Comparison of ENCODE assay signal across 19 cellular contexts in the genomic region with DNA sequence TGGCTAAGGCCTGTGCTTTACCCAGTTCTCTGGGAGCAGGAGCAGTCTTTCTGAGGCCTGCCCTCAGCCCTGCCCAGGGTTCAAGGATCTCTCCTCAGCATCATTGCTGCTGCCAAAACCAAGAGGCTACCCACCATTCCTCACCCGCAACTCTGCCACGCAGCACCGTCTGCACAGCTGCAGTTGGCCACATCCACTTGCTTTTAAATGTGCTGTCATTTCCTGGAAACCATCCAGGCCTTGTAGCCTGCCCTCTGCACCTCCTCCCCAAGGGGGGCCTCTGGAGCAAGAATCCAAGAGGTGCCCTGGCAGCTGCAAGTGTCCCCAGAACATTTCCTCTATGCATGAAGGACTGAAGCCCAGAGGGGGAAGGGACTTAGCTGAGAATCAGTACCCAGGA. TPM values are rescaled to one million over a fixed set of nuclear protein-coding genes. Genes with fewer than 3 reads are reported as not detected.
A peak's percentile ranks its signal among the peaks of the same experiment; 100 is the strongest.
DNase-seq lines count a peak whose midpoint lies in the region; ATAC-seq and TF ChIP-seq lines count a peak whose summit lies in the region.
"Had no signal": no experiment of that assay in that cellular context is flagged by ENCODE, and none has a peak within 500 bp of the region (broad histone marks: within the 10 kb centered on the region; RNA-seq: fewer than 3 reads in every experiment).

No MANE protein-coding gene starts in this region.

- H3K4me3 Mint-ChIP-seq in CD8-positive, alpha-beta T cell = no peak overlapping the region
- H3K4me3 Mint-ChIP-seq: activated CD4-positive, alpha-beta memory T cell treated with anti-CD3 and anti-CD28 coated beads for 36 hours had no signal

- peaks cover 13% of the 10 kb centered on the region for H3K27me3 Mint-ChIP-seq in CD8-positive, alpha-beta T cell (ENCODE audit: low read depth)

- intact Hi-C loops in mammary epithelial cell (cut with micrococcal nuclease) = no loop called here
- intact Hi-C loops in breast epithelium (cut with DNase I; ENCODE audit: low total_unique reads) = no loop called here
- intact Hi-C loops in IMR-90 (cut with micrococcal nuclease) = no loop called here
- intact Hi-C loops in upper lobe of right lung (cut with DNase I) = no loop called here
- intact Hi-C loops in CD8-positive, alpha-beta T cell (cut with DNase I, micrococcal nuclease) = no loop called here

- POLR2A ChIA-PET in IMR-90 (lab: Charles Lee; ENCODE audit: unreplicated experiment) = no interaction called here
- POLR2A ChIA-PET in CD8-positive, alpha-beta T cell (lab: Charles Lee) = no interaction called here

- no peak overlapping the region for H3K14ac ChIP-seq in IMR-90 (replicated peaks; ENCODE audit: low read depth, low read length)

- ATAC-seq in IMR-90 (ENCODE audit: low read depth) = peak; percentile 48
- no peak for ATAC-seq in upper lobe of right lung
- ATAC-seq in CD8-positive, alpha-beta T cell = no peak
- no peak for ATAC-seq in GM21528 (IDR thresholded peaks at IDR 0.05; ENCODE audit: low FRiP score, unreplicated experiment)
- ATAC-seq: left colon had no signal

- no peaks in the 10 kb centered on the region for H3K79me1 ChIP-seq in IMR-90 (ENCODE audit: low read depth in 1 of 2, low read length in 2 of 2)

- TF ChIP-seq RAD21 in IMR-90 (IDR thresholded peaks at IDR 0.05; ENCODE audit: low read length) = no peak

- H3K9ac ChIP-seq in mammary epithelial cell (ENCODE audit: insufficient read depth, low read length) = no peak overlapping the region
- H3K9ac ChIP-seq in IMR-90 (ENCODE audit: low read depth, low read length) = no peak overlapping the region

- dilution Hi-C loops in mammary epithelial cell (cut with HindIII; ENCODE audit: low sequenced_read_pairs) (no loop called here), IMR-90 (cut with HindIII; ENCODE audit: low sequenced_read_pairs, unreplicated experiment) (no loop called here)

- CTCF ChIA-PET in mammary epithelial cell (lab: Charles Lee; ENCODE audit: low non-redundant PET) (no interaction called here), IMR-90 (lab: Yijun Ruan, JAX) (no interaction called here)
- CTCF ChIA-PET in CD8-positive, alpha-beta T cell (lab: Charles Lee) = interaction anchor here (1.3 kb wide), 1 partner anchor 245 kb away, joined by 3 read pairs; no protein-coding TSS in a partner anchor

- H3K4me2 ChIP-seq in mammary epithelial cell (ENCODE audit: insufficient read depth, low read depth, low read length) (peak overlapping the region; percentile 55), IMR-90 (ENCODE audit: low read depth, low read length) (no peak overlapping the region)

- no peak overlapping the region for H4K8ac ChIP-seq in IMR-90 (ENCODE audit: low read depth in 2 of 2, low read length in 2 of 2)

- peak overlapping the region; percentile 43 for H2AK9ac ChIP-seq in IMR-90 (replicated peaks; ENCODE audit: low read depth, low read length, poor library complexity)

- H3K4me3 ChIP-seq in mammary epithelial cell (replicated peaks in 1 of 3; ENCODE audit: insufficient read depth in 1 of 3, low read depth in 2 of 3, low read length in 3 of 3) = no peak overlapping the region
- H3K4me3 ChIP-seq in breast epithelium = no peak overlapping the region
- H3K4me3 ChIP-seq in IMR-90 (ENCODE audit: insufficient read depth, low read depth, low read length) = no peak overlapping the region
- no peak overlapping the region for H3K4me3 ChIP-seq in upper lobe of right lung
- H3K4me3 ChIP-seq in CD8-positive, alpha-beta T cell (ENCODE audit: low read depth, low read length) = no peak overlapping the region
- H3K4me3 ChIP-seq: thyroid gland had no signal

- TF ChIP-seq CTCF in mammary epithelial cell (conservative IDR thresholded peaks at IDR 0.05 in 1 of 2, IDR thresholded peaks at IDR 0.05 in 1 of 2; ENCODE audit: extremely low read depth in 1 of 2, insufficient read depth in 1 of 2, low read depth in 1 of 2, low read length in 2 of 2) = no peak
- no peak for TF ChIP-seq CTCF in breast epithelium (IDR thresholded peaks at IDR 0.05)
- TF ChIP-seq CTCF in IMR-90 (conservative IDR thresholded peaks at IDR 0.05; ENCODE audit: low read depth, low read length) = no peak
- no peak for TF ChIP-seq CTCF in upper lobe of right lung (IDR thresholded peaks at IDR 0.05)
- TF ChIP-seq CTCF in CD8-positive, alpha-beta T cell (IDR thresholded peaks at IDR 0.05) = no peak

- no peak overlapping the region for H2BK5ac ChIP-seq in IMR-90 (ENCODE audit: low read depth, low read length, poor library complexity, severe bottlenecking)

- H3K36me3 ChIP-seq in mammary epithelial cell (ENCODE audit: insufficient read depth, low read length) (no peaks in the 10 kb centered on the region), breast epithelium (no peaks in the 10 kb centered on the region), IMR-90 (ENCODE audit: control insufficient read depth, insufficient read depth, low read length) (no peaks in the 10 kb centered on the region), upper lobe of right lung (no peaks in the 10 kb centered on the region)
- H3K36me3 ChIP-seq in CD8-positive, alpha-beta T cell (ENCODE audit: insufficient read depth, low read length) = no peaks in the 10 kb centered on the region
- H3K36me3 ChIP-seq: thyroid gland had no signal

- no peak overlapping the region for H3K18ac ChIP-seq in IMR-90 (ENCODE audit: low read depth, low read length)

- H3K4ac ChIP-seq in IMR-90 (ENCODE audit: low read depth, low read length) = no peak overlapping the region

- H2BK15ac ChIP-seq in IMR-90 (ENCODE audit: low read depth, low read length) = no peak overlapping the region

- H3K79me2 ChIP-seq in mammary epithelial cell (ENCODE audit: insufficient read depth, low read length) = no peaks in the 10 kb centered on the region

- peaks cover 7% of the 10 kb centered on the region; the same call in 1 of the 2 replicates for H3K9me1 ChIP-seq in IMR-90 (ENCODE audit: insufficient read depth, low read length)

- no peak overlapping the region for H3K27ac Mint-ChIP-seq in CD8-positive, alpha-beta T cell
- H3K27ac Mint-ChIP-seq: activated CD4-positive, alpha-beta memory T cell treated with anti-CD3 and anti-CD28 coated beads for 36 hours had no signal

- H3K23ac ChIP-seq in IMR-90 (ENCODE audit: low read depth, low read length) = no peak overlapping the region

- 24% methylated on average over 3 of the region's 3 CpGs for WGBS in mammary epithelial cell (ENCODE audit: low coverage, missing lambda C conversion rate)
- no CpG with 5 or more reads among the region's 3 CpGs for WGBS in IMR-90 (ENCODE audit: extremely low coverage in 2 of 2, insufficient read length in 1 of 2), 2 experiments

- H4K20me1 ChIP-seq in mammary epithelial cell (ENCODE audit: insufficient read depth, low read length) = no peaks in the 10 kb centered on the region
- 0 out of 2 replicates have a peak, but pooled peaks cover 5% of the 10 kb centered on the region for H4K20me1 ChIP-seq in IMR-90 (ENCODE audit: insufficient read depth, low read length)

- no peak overlapping the region for H2AFZ ChIP-seq in mammary epithelial cell (ENCODE audit: low read depth, low read length)
- H2AFZ ChIP-seq in IMR-90 (replicated peaks; ENCODE audit: low read length, poor library complexity) = peak overlapping the region; percentile 66

- H3K27me3 ChIP-seq in mammary epithelial cell (ENCODE audit: insufficient read depth, low read length) (no peaks in the 10 kb centered on the region), breast epithelium (peaks cover 0 to 33% of the 10 kb centered on the region in 2 donors), IMR-90 (ENCODE audit: control insufficient read depth, insufficient read depth, low read length) (peaks cover 67% of the 10 kb centered on the region), upper lobe of right lung (peaks cover 34% of the 10 kb centered on the region)
- peaks cover 2% of the 10 kb centered on the region for H3K27me3 ChIP-seq in CD8-positive, alpha-beta T cell (ENCODE audit: insufficient read depth, low read length)
- H3K27me3 ChIP-seq: thyroid gland had no signal

- H2BK120ac ChIP-seq in IMR-90 (ENCODE audit: low read depth, low read length) = no peak overlapping the region

- H3K56ac ChIP-seq in IMR-90 (ENCODE audit: extremely low read depth, insufficient read depth, low read length) = no peak overlapping the region

- H3K27ac ChIP-seq in mammary epithelial cell (ENCODE audit: insufficient read depth, low read depth, low read length) (no peak overlapping the region), breast epithelium (no peak overlapping the region), IMR-90 (ENCODE audit: insufficient read depth, low read length) (no peak overlapping the region), upper lobe of right lung (no peak overlapping the region), caudate nucleus (ENCODE audit: low read depth, low read length) (no peak overlapping the region)
- no peak overlapping the region for H3K27ac ChIP-seq in CD8-positive, alpha-beta T cell (ENCODE audit: low read depth, low read length)
- H3K27ac ChIP-seq: thyroid gland had no signal

- no peaks in the 10 kb centered on the region for H3K9me3 ChIP-seq in mammary epithelial cell (replicated peaks; ENCODE audit: insufficient read depth, low read length)
- no peaks in the 10 kb centered on the region for H3K9me3 ChIP-seq in breast epithelium
- peaks cover 6% of the 10 kb centered on the region for H3K9me3 ChIP-seq in IMR-90 (ENCODE audit: control insufficient read depth, insufficient read depth, low read length)
- no peaks in the 10 kb centered on the region for H3K9me3 ChIP-seq in upper lobe of right lung
- no peaks in the 10 kb centered on the region for H3K9me3 ChIP-seq in CD8-positive, alpha-beta T cell (ENCODE audit: low read length)
- H3K9me3 ChIP-seq: thyroid gland had no signal

- in situ Hi-C loops in mammary epithelial cell (cut with MboI; ENCODE audit: low sequenced_read_pairs in 2 of 2) = no loop called here
- in situ Hi-C loops in IMR-90 (cut with MboI; ENCODE audit: low sequenced_read_pairs) = no loop called here

- DNase-seq in mammary epithelial cell = peak; percentile 13
- no peak for DNase-seq in breast epithelium (ENCODE audit: low spot score in 2 of 2)
- DNase-seq in IMR-90 = peak; percentile 54
- peak; percentile 47 for DNase-seq in astrocyte of the hippocampus (ENCODE audit: low read depth, low spot score)
- peak; percentile 41 for DNase-seq in upper lobe of right lung
- no peak for DNase-seq in CD8-positive, alpha-beta T cell
- no peak for DNase-seq in caudate nucleus (lab: John Stamatoyannopoulos, UW)
- DNase-seq: activated naive CD4-positive, alpha-beta T cell treated with Interleukin-2 at 50 U/mL for 16 hours; C1 segment of cervical spinal cord; cerebellar nuclear complex; GDM1; hippocampal formation; Kasumi-1; left colon; NCI-H187; SIG-M5; thyroid gland had no signal

- H3K36me3 Mint-ChIP-seq in CD8-positive, alpha-beta T cell = no peaks in the 10 kb centered on the region
- H3K36me3 Mint-ChIP-seq: activated CD4-positive, alpha-beta memory T cell treated with anti-CD3 and anti-CD28 coated beads for 36 hours had no signal

- H3K4me1 ChIP-seq in mammary epithelial cell (ENCODE audit: insufficient read depth, low read length) (peaks cover 28% of the 10 kb centered on the region), breast epithelium (no peaks in the 10 kb centered on the region), IMR-90 (ENCODE audit: control insufficient read depth, insufficient read depth, low read length) (peaks cover 2% of the 10 kb centered on the region), upper lobe of right lung (no peaks in the 10 kb centered on the region)
- H3K4me1 ChIP-seq in CD8-positive, alpha-beta T cell (ENCODE audit: insufficient read depth, low read length) = no peaks in the 10 kb centered on the region
- H3K4me1 ChIP-seq: thyroid gland had no signal

- H2AK5ac ChIP-seq in IMR-90 (ENCODE audit: low read depth, low read length) = no peak overlapping the region; the same call in 1 of the 2 replicates

- BruUV-seq in mammary epithelial cell (replicated peaks; lab: Mats Ljungman, UMichigan) (no TSS peak), IMR-90 (replicated peaks; lab: Mats Ljungman, UMichigan) (no TSS peak)

- no peaks in the 10 kb centered on the region for H3K4me1 Mint-ChIP-seq in CD8-positive, alpha-beta T cell (ENCODE audit: low read depth)

- no peak overlapping the region for H2BK20ac ChIP-seq in IMR-90 (ENCODE audit: low read depth, low read length)

- no peak overlapping the region for H4K5ac ChIP-seq in IMR-90 (ENCODE audit: low read depth, low read length)

- no peaks in the 10 kb centered on the region for H3K9me3 Mint-ChIP-seq in CD8-positive, alpha-beta T cell
- H3K9me3 Mint-ChIP-seq: activated CD4-positive, alpha-beta memory T cell treated with anti-CD3 and anti-CD28 coated beads for 36 hours had no signal

- TF ChIP-seq POLR2A in breast epithelium (IDR thresholded peaks at IDR 0.05) (no peak), IMR-90 (IDR thresholded peaks at IDR 0.05; ENCODE audit: low read depth, low read length) (no peak)

- no peak overlapping the region for H4K91ac ChIP-seq in IMR-90 (ENCODE audit: insufficient read depth, low read depth, low read length)

RNA-seq across cellular contexts. Expression of a gene that starts 14.7 kb away (rescaled TPM):
- total RNA-seq in mammary epithelial cell (not detected), breast epithelium (under 1 TPM in 1 of 3 donors, not detected in 2; 0.44 TPM), IMR-90 (2012; rRNA removed) (not detected in 2 replicates), upper lobe of right lung (not detected)
- polyA plus RNA-seq in mammary epithelial cell (not detected), IMR-90 (2012; rRNA removed) (not detected in 2 replicates)
- polyA minus RNA-seq in mammary epithelial cell = 0.31 TPM
- polyA plus RNA-seq in IMR-90 (2012; cell fraction: cytosol; rRNA removed) = not detected in 2 replicates
- polyA plus RNA-seq in IMR-90 (2012; cell fraction: nucleus; rRNA removed; ENCODE audit: low replicate concordance) = not detected in 2 replicates
- total RNA-seq in CD8-positive, alpha-beta T cell = not detected
- total RNA-seq: activated CD4-positive, alpha-beta memory T cell treated with anti-CD3 and anti-CD28 coated beads for 36 hours had no signal

RNA-seq across cellular contexts. Expression of a gene that starts 44.8 kb away (rescaled TPM):
- total RNA-seq in mammary epithelial cell (10 to 100 TPM; 24.5 to 25.1 TPM), breast epithelium (10 to 100 TPM; 36.3 to 53.4 (median 46.2) TPM), IMR-90 (2012; rRNA removed) (15.8 and 17.4 TPM in 2 replicates), upper lobe of right lung (44.1 TPM)
- polyA plus RNA-seq in mammary epithelial cell (37.1 TPM), IMR-90 (2012; rRNA removed) (14.3 and 14.9 TPM in 2 replicates)
- polyA minus RNA-seq in mammary epithelial cell = 18.6 TPM
- polyA plus RNA-seq in IMR-90 (2012; cell fraction: cytosol; rRNA removed) = 17.3 and 23.3 TPM in 2 replicates
- 4.1 and 5.8 TPM in 2 replicates for polyA plus RNA-seq in IMR-90 (2012; cell fraction: nucleus; rRNA removed; ENCODE audit: low replicate concordance)
- not detected for total RNA-seq in CD8-positive, alpha-beta T cell

Comparison
In these comparisons a context has a peak if more than half of its experiments do, and no peak if none do; other contexts are left out.
1. DNase-seq: peak in mammary epithelial cell (single experiment), IMR-90 (single experiment), astrocyte of the hippocampus (single experiment) and upper lobe of right lung (single experiment); none in breast epithelium (0 of 2), CD8-positive, alpha-beta T cell (0 of 7) and caudate nucleus (0 of 61).
2. RNA of a gene that starts 44.8 kb away (total RNA-seq): 36.3 to 53.4 TPM in breast epithelium, 44.1 TPM in upper lobe of right lung (single experiment), 24.5 to 25.1 TPM in mammary epithelial cell and 15.8 to 17.4 TPM in IMR-90; not detected in CD8-positive, alpha-beta T cell; every median in the first group is over 10 times any median in the second.